Comparison of ENCODE assay signal across 8 cellular contexts in genomic region chr17:1122681-1123396, GRCh38. TPM values are rescaled to one million over a fixed set of nuclear protein-coding genes. Genes with fewer than 3 reads are reported as not detected.
DNase-seq lines count a peak whose midpoint lies in the region; ATAC-seq and TF ChIP-seq lines count a peak whose summit lies in the region.

No MANE protein-coding gene starts in this region.

- peaks cover 0 to 12% of the 10 kb centered on the region in 2 donors for H3K4me1 ChIP-seq in breast epithelium

- DNase-seq in NCI-H345 (lab: John Stamatoyannopoulos, UW) (peak; percentile 61), NCI-H345 treated with DMSO at 0.1 percent for 48 hours (lab: John Stamatoyannopoulos, UW; ENCODE audit: unreplicated experiment) (no peak), NAMALWA (ENCODE audit: low spot score) (peak; percentile 72), breast epithelium (ENCODE audit: low spot score in 2 of 2) (peak; percentile 67 to 84), iris pigment epithelial cell (ENCODE audit: low read depth) (peak; percentile 59)
- DNase-seq in stimulated activated CD4-positive, alpha-beta T cell treated with anti-CD3 and anti-CD28 coated beads, Interleukin-12 subunit alpha, Interleukin-12 subunit beta, amount 100 ng/mL, for 48 hours (ENCODE audit: low read depth in 2 of 3, low spot score in 1 of 3) = peak; percentile 71 to 93 (median 75)

- peak overlapping the region; percentile 54 to 59 for H3K27ac ChIP-seq in breast epithelium

- no peaks in the 10 kb centered on the region for H3K9me3 ChIP-seq in breast epithelium

- no peak for TF ChIP-seq POLR2A in breast epithelium (IDR thresholded peaks at IDR 0.05)

- H3K4me3 ChIP-seq in WI38 (ENCODE audit: low read depth, low read length) (no peak overlapping the region), breast epithelium (peak overlapping the region in 1 of 3 donors; percentile 45)

- no peaks in the 10 kb centered on the region for H3K27me3 ChIP-seq in breast epithelium

- ATAC-seq in HG02623 (IDR thresholded peaks at IDR 0.05; ENCODE audit: unreplicated experiment) = no peak

- intact Hi-C loops in breast epithelium (cut with DNase I; ENCODE audit: low total_unique reads) = loop anchor here (10.0 kb wide), 1 partner anchor 62 kb away; no protein-coding TSS in a partner anchor

- no peaks in the 10 kb centered on the region for H3K36me3 ChIP-seq in breast epithelium

- TF ChIP-seq CTCF in WI38 (IDR thresholded peaks at IDR 0.05; ENCODE audit: low read depth, low read length) = peak; percentile 96
- TF ChIP-seq CTCF in breast epithelium (IDR thresholded peaks at IDR 0.05) = peak; percentile 83 to 94 (median 93)

RNA-seq across cellular contexts. Expression of gene ABR, which starts 56.9 kb away (rescaled TPM):
- 10 to 100 TPM; 63.5 to 77.0 (median 75.0) TPM for total RNA-seq in breast epithelium
